In genomic region chr12:47802312-47802711, GRCh38 we compare ENCODE assay signal across 8 cellular contexts. TPM values are rescaled to one million over a fixed set of nuclear protein-coding genes. Genes with fewer than 3 reads are reported as not detected.
DNase-seq lines count a peak whose midpoint lies in the region; ATAC-seq and TF ChIP-seq lines count a peak whose summit lies in the region.

No MANE protein-coding gene starts in this region.

- POLR2A ChIA-PET in SK-N-SH (lab: Yijun Ruan, JAX), result interaction anchor here (1.0 to 1.2 kb wide), 2 partner anchors 11 to 35 kb away, joined by 3 to 5 read pairs; no protein-coding TSS in a partner anchor

- H3K36me3 ChIP-seq in SK-N-SH (replicated peaks in 1 of 2; ENCODE audit: control insufficient read depth in 1 of 2, insufficient read depth in 2 of 2, low read length in 1 of 2) (peaks cover 26 to 29% of the 10 kb centered on the region in 2 experiments), sigmoid colon (peaks cover 0 to 16% (median 13%) of the 10 kb centered on the region in 4 donors)

- H3K27ac ChIP-seq in SK-N-SH (ENCODE audit: low read depth in 2 of 2, low read length in 1 of 2) (no peak overlapping the region; a peak in 1 of 4 replicates), sigmoid colon (peak overlapping the region; percentile 69 to 99 (median 98))

- no peak for TF ChIP-seq RAD21 in SK-N-SH (IDR thresholded peaks at IDR 0.05; ENCODE audit: low read length)

- intact Hi-C loops in sigmoid colon (cut with DNase I), result no loop called here

- TF ChIP-seq POLR2A in sigmoid colon (IDR thresholded peaks at IDR 0.05), result no peak

- no peak overlapping the region for H3K4me3 ChIP-seq in GM12864 (ENCODE audit: low read depth, low read length)
- no peak overlapping the region for H3K4me3 ChIP-seq in SK-N-SH (ENCODE audit: low read depth in 2 of 2, low read length in 1 of 2)
- no peak overlapping the region for H3K4me3 ChIP-seq in epithelial cell of esophagus (ENCODE audit: low read length)
- no peak overlapping the region for H3K4me3 ChIP-seq in sigmoid colon

- peak; percentile 47 for TF ChIP-seq CTCF in GM12864 (IDR thresholded peaks at IDR 0.05; ENCODE audit: low read depth, low read length, missing control alignments)
- peak; percentile 39 for TF ChIP-seq CTCF in SK-N-SH (IDR thresholded peaks at IDR 0.05)
- peak; percentile 29 for TF ChIP-seq CTCF in epithelial cell of esophagus (IDR thresholded peaks at IDR 0.05; ENCODE audit: insufficient read depth, low read depth, low read length, missing control alignments)
- peak in 1 of 4 experiments; percentile 15 for TF ChIP-seq CTCF in sigmoid colon (IDR thresholded peaks at IDR 0.05)

- no peaks in the 10 kb centered on the region for H3K9me3 ChIP-seq in SK-N-SH
- no peaks in the 10 kb centered on the region for H3K9me3 ChIP-seq in sigmoid colon

- H2AFZ ChIP-seq in SK-N-SH (ENCODE audit: low read depth), result no peak overlapping the region

- no peaks in the 10 kb centered on the region for H3F3A ChIP-seq in SK-N-SH (replicated peaks; ENCODE audit: insufficient read depth)

- peaks cover 18 to 41% of the 10 kb centered on the region in 2 experiments; a peak in 2 of 4 replicates for H3K4me1 ChIP-seq in SK-N-SH (ENCODE audit: control insufficient read depth in 1 of 2, insufficient read depth in 2 of 2, low read depth in 1 of 2, low read length in 1 of 2)
- H3K4me1 ChIP-seq in sigmoid colon, result peaks cover 0 to 96% (median 95%) of the 10 kb centered on the region in 4 donors

- CTCF ChIA-PET in SK-N-SH (lab: Yijun Ruan, JAX), result interaction anchor here (0.6 to 15.5 kb wide), 16 partner anchors 9 to 148 kb away, joined by 3 to 247 read pairs (median 4); partner anchors contain the start of genes HDAC7, RPAP3 and SLC48A1

- no peak for ATAC-seq in HG03025 (IDR thresholded peaks at IDR 0.05; ENCODE audit: low FRiP score, unreplicated experiment)

- WGBS in SK-N-SH (ENCODE audit: low lambda C conversion rate), result 71% methylated on average over 5 of the region's 5 CpGs
- WGBS in sigmoid colon, 2 donors, result 48 to 73% methylated on average over 5 of the region's 5 CpGs

- TF ChIP-seq EP300 in SK-N-SH (IDR thresholded peaks at IDR 0.05; ENCODE audit: borderline replicate concordance in 1 of 2, low read depth in 1 of 2, low read length in 1 of 2), result no peak
- TF ChIP-seq EP300 in sigmoid colon (IDR thresholded peaks at IDR 0.05), result no peak

- H3K9me2 ChIP-seq in SK-N-SH, result no peaks in the 10 kb centered on the region

- H3K27me3 ChIP-seq in SK-N-SH (ENCODE audit: insufficient read depth), result no peaks in the 10 kb centered on the region
- H3K27me3 ChIP-seq in sigmoid colon, result no peaks in the 10 kb centered on the region

- H3K9ac ChIP-seq in SK-N-SH, result no peak overlapping the region

- 0 out of 2 replicates have a peak overlapping the region, but pooled peaks have one; percentile 19 for H3K4me2 ChIP-seq in SK-N-SH

- peaks cover 90% of the 10 kb centered on the region for H4K20me1 ChIP-seq in SK-N-SH (ENCODE audit: insufficient read depth)

- peaks cover 88% of the 10 kb centered on the region for H3K79me2 ChIP-seq in SK-N-SH (ENCODE audit: insufficient read depth)

- no peak for DNase-seq in GM12864 (ENCODE audit: low read depth)
- peak; percentile 52 for DNase-seq in SK-N-SH
- no peak for DNase-seq in epithelial cell of esophagus (ENCODE audit: low read depth)
- no peak for DNase-seq in sigmoid colon
- no peak for DNase-seq in NK-92 treated with Interleukin-12 subunit alpha and Interleukin-12 subunit beta, amount 100 ng/mL, for 24 hours (lab: John Stamatoyannopoulos, UW)
- no peak for DNase-seq in T1000 (lab: John Stamatoyannopoulos, UW)
- no peak for DNase-seq in kidney tubule cell (ENCODE audit: low spot score)

TF ChIP-seq in SK-N-SH, 30 proteins besides CTCF, POLR2A, EP300 and RAD21:
- TF ChIP-seq RCOR1 (IDR thresholded peaks at IDR 0.05; ENCODE audit: low read length) (no peak), GATA2 (CRISPR knock-in tag; IDR thresholded peaks at IDR 0.05) (peak; percentile 63)
TF ChIP-seq in SK-N-SH: peak in this region for 1.

RNA-seq across cellular contexts. Expression of gene HDAC7, which starts 17.4 kb away (rescaled TPM):
- polyA plus RNA-seq in SK-N-SH (2012; rRNA removed), result 32.7 and 51.0 TPM in 2 replicates
- polyA plus RNA-seq in SK-N-SH (2012; cell fraction: cytosol; rRNA removed), result 20.4 and 31.4 TPM in 2 replicates
- 227 and 305 TPM in 2 replicates for polyA plus RNA-seq in SK-N-SH (2012; cell fraction: nucleus; rRNA removed)
- 10 to 100 TPM; 45.3 to 79.2 (median 53.1) TPM for total RNA-seq in sigmoid colon
- polyA plus RNA-seq in sigmoid colon, result 10 to 100 TPM in 2 of 3 donors, 1 to 10 TPM in 1; 6.5 to 44.8 (median 16.8) TPM

RNA-seq across cellular contexts. Expression of gene SLC48A1, which starts 29.3 kb away (rescaled TPM):
- 7.3 and 8.1 TPM in 2 replicates for polyA plus RNA-seq in SK-N-SH (2012; rRNA removed)
- polyA plus RNA-seq in SK-N-SH (2012; cell fraction: cytosol; rRNA removed), result 4.7 and 6.8 TPM in 2 replicates
- 13.1 and 16.1 TPM in 2 replicates for polyA plus RNA-seq in SK-N-SH (2012; cell fraction: nucleus; rRNA removed)
- 10 to 100 TPM; 30.3 to 46.6 (median 32.2) TPM for total RNA-seq in sigmoid colon
- polyA plus RNA-seq in sigmoid colon, result 10 to 100 TPM in 2 of 3 donors, 1 to 10 TPM in 1; 6.9 to 14.2 (median 12.0) TPM

RNA-seq across cellular contexts. Expression of gene RAPGEF3, which starts 43.6 kb away (rescaled TPM):
- 0.90 and 0.93 TPM in 2 replicates for polyA plus RNA-seq in SK-N-SH (2012; rRNA removed)
- 0.23 and 0.42 TPM in 2 replicates for polyA plus RNA-seq in SK-N-SH (2012; cell fraction: cytosol; rRNA removed)
- 3.8 and 4.7 TPM in 2 replicates for polyA plus RNA-seq in SK-N-SH (2012; cell fraction: nucleus; rRNA removed)
- total RNA-seq in sigmoid colon, result 10 to 100 TPM; 13.8 to 36.8 (median 14.6) TPM
- 10 to 100 TPM in 1 of 3 donors, 1 to 10 TPM in 2; 3.9 to 16.2 (median 4.2) TPM for polyA plus RNA-seq in sigmoid colon

Comparison
In these comparisons a context has a peak if more than half of its experiments do, and no peak if none do; other contexts are left out.
1. H3K27ac ChIP-seq: peak in sigmoid colon (4 of 4); none in SK-N-SH (0 of 2).